21 cellular contexts compared by ENCODE assay signal in the genomic region with DNA sequence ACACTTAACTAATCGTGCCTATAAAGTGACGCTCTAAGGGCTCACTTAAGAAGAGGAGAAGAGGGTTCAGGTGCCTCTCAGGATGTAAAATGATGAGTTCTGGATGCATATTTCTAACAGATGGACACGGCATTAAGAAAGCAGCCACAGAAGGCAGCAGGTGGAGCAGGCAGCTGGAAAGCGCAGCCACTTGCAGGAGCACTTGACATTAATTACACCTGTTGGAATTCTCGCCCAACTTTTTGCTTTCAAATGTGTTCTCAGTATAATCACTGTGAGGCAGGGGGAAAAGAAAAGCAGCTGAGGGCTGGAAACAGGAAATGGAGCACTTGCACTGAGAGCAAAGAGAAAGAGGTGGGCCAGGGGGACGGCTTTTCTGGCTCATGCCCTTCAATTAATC.
DNase-seq lines count a peak whose midpoint lies in the region; ATAC-seq lines count a peak whose summit lies in the region.
"Had no signal": no experiment of that assay in that cellular context is flagged by ENCODE, and none has a peak within 500 bp of the region (broad histone marks: within the 10 kb centered on the region; RNA-seq: fewer than 3 reads in every experiment).

No MANE protein-coding gene starts in this region.

- ATAC-seq in HG03108 (IDR thresholded peaks at IDR 0.05; ENCODE audit: unreplicated experiment) (no peak), HG03469 (IDR thresholded peaks at IDR 0.05; ENCODE audit: unreplicated experiment) (no peak), GM19397 (IDR thresholded peaks at IDR 0.05; ENCODE audit: unreplicated experiment) (no peak)
- ATAC-seq: activated naive CD8-positive, alpha-beta T cell treated with anti-CD3 and anti-CD28 coated beads, Interleukin-2, amount 50 U/mL, for 24 hours; lower lobe of right lung had no signal

- DNase-seq in COLO668 (lab: John Stamatoyannopoulos, UW; ENCODE audit: unreplicated experiment) (peak; percentile 57), NCI-H1105 treated with DMSO at 0.1 percent for 48 hours (lab: John Stamatoyannopoulos, UW) (peak; percentile 100), NCI-H2107 treated with DMSO at 0.1 percent for 48 hours (lab: John Stamatoyannopoulos, UW; ENCODE audit: unreplicated experiment) (peak; percentile 99), NCI-H748 (lab: John Stamatoyannopoulos, UW; ENCODE audit: unreplicated experiment) (peak; percentile 99), HUDEP-2 (lab: John Stamatoyannopoulos, UW; ENCODE audit: unreplicated experiment in 76 of 76) (no peak)
- DNase-seq: activated CD4-positive, alpha-beta T cell treated with anti-CD3 and anti-CD28 coated beads, Interleukin-2, amount 10 ng/mL, durations not matched to agents 24 days and 14 days; activated CD8-positive, alpha-beta memory T cell treated with anti-CD3 and anti-CD28 coated beads, Interleukin-2, amount 50 U/mL, for 48 hours; activated effector memory CD4-positive, alpha-beta T cell treated with Interleukin-2 at 50 U/mL for 16 hours; activated naive CD8-positive, alpha-beta T cell treated with anti-CD3 and anti-CD28 coated beads, Interleukin-2, amount 50 U/mL, for 24 hours; brain microvascular endothelial cell; cortex of kidney; foreskin fibroblast; hippocampal formation; islet precursor cell; KBM-7; lower lobe of right lung; MV-4-11; nucleus accumbens had no signal

Comparison
In these comparisons a context has a peak if more than half of its experiments do, and no peak if none do; other contexts are left out.
1. DNase-seq: peak in COLO668 (single experiment), NCI-H1105 treated with DMSO at 0.1 percent for 48 hours (single experiment), NCI-H2107 treated with DMSO at 0.1 percent for 48 hours (single experiment) and NCI-H748 (single experiment); none in HUDEP-2 (0 of 76).